Comparison of ENCODE assay signal across 19 cellular contexts in genomic region chr5:89200899-89201298, GRCh38.
DNase-seq lines count a peak whose midpoint lies in the region; ATAC-seq, FAIRE-seq and TF ChIP-seq lines count a peak whose summit lies in the region.
"Had no signal": no experiment of that assay in that cellular context is flagged by ENCODE, and none has a peak within 500 bp of the region (broad histone marks: within the 10 kb centered on the region; RNA-seq: fewer than 3 reads in every experiment).

No MANE protein-coding gene starts in this region.

- H3K4me3 ChIP-seq in A549 = no peak overlapping the region
- H3K4me3 ChIP-seq in colonic mucosa = no peak overlapping the region
- H3K4me3 ChIP-seq in transverse colon = no peak overlapping the region
- H3K4me3 ChIP-seq: GM12878, GM23248 had no signal

- TF ChIP-seq POLR2A in A549 (IDR thresholded peaks at IDR 0.05; ENCODE audit: low read length) (no peak), transverse colon (IDR thresholded peaks at IDR 0.05) (no peak)

- TF ChIP-seq RAD21 in A549 (conservative IDR thresholded peaks at IDR 0.05 in 1 of 2, IDR thresholded peaks at IDR 0.05 in 1 of 2) = no peak

- no peak for FAIRE-seq in A549 (lab: Jason Lieb, UNC)
- FAIRE-seq: GM12878, GM19239, H1 had no signal

- no peak overlapping the region for H3K27ac ChIP-seq in A549
- H3K27ac ChIP-seq in colonic mucosa = no peak overlapping the region
- H3K27ac ChIP-seq in transverse colon = no peak overlapping the region
- H3K27ac ChIP-seq: 22Rv1, GM23248 had no signal

- in situ Hi-C loops in transverse colon (cut with MboI; ENCODE audit: low pct_ligation_motif_present in 1 of 4, low pct_unique_long_range_greater_than_20kb in 1 of 4, low sequenced_read_pairs in 3 of 4) = no loop called here

- no peaks in the 10 kb centered on the region for H3K4me1 ChIP-seq in A549
- no peaks in the 10 kb centered on the region for H3K4me1 ChIP-seq in colonic mucosa
- peaks cover 0 to 3% (median 0%) of the 10 kb centered on the region in 4 donors for H3K4me1 ChIP-seq in transverse colon
- H3K4me1 ChIP-seq: Caco-2 had no signal

- 38% methylated on average over 2 of the region's 2 CpGs for WGBS in A549 (ENCODE audit: missing lambda C conversion rate)
- WGBS in transverse colon (ENCODE audit: low coverage in 1 of 2), 2 donors = 44 to 59% methylated on average over 2 of the region's 2 CpGs

- CTCF ChIA-PET in A549 (lab: Yijun Ruan, JAX) (no interaction called here), MCF 10A (lab: Yijun Ruan, JAX) (interaction anchor here (0.6 kb wide), 1 partner anchor 471 kb away, joined by 6 read pairs; no protein-coding TSS in a partner anchor)

- H3K36me3 ChIP-seq in colonic mucosa = no peaks in the 10 kb centered on the region
- no peaks in the 10 kb centered on the region for H3K36me3 ChIP-seq in transverse colon

- no peak overlapping the region for H3K27ac Mint-ChIP-seq in MCF 10A (ENCODE audit: low read depth, unreplicated experiment)
- H3K27ac Mint-ChIP-seq: CD4-positive, alpha-beta memory T cell had no signal

- H3K27me3 ChIP-seq in colonic mucosa = no peaks in the 10 kb centered on the region
- no peaks in the 10 kb centered on the region for H3K27me3 ChIP-seq in transverse colon

- no peak overlapping the region for H3K4me2 ChIP-seq in A549

- POLR2A ChIA-PET in A549 (lab: Yijun Ruan, JAX) = no interaction called here
- POLR2A ChIA-PET in MCF 10A (lab: Yijun Ruan, JAX) = no interaction called here

- H3K4me3 Mint-ChIP-seq in MCF 10A (ENCODE audit: unreplicated experiment) = no peak overlapping the region
- H3K4me3 Mint-ChIP-seq: CD4-positive, alpha-beta memory T cell had no signal

- TF ChIP-seq CTCF in A549 (IDR thresholded peaks at IDR 0.05) = no peak
- no peak for TF ChIP-seq CTCF in colonic mucosa (IDR thresholded peaks at IDR 0.05)
- no peak for TF ChIP-seq CTCF in transverse colon (IDR thresholded peaks at IDR 0.05)
- no peak for TF ChIP-seq CTCF in MCF 10A (IDR thresholded peaks at IDR 0.05; ENCODE audit: unreplicated experiment)

- no peaks in the 10 kb centered on the region for H3K27me3 Mint-ChIP-seq in MCF 10A (ENCODE audit: insufficient read depth, unreplicated experiment)
- H3K27me3 Mint-ChIP-seq: CD4-positive, alpha-beta memory T cell had no signal

- H3K4me1 Mint-ChIP-seq in MCF 10A (ENCODE audit: insufficient read depth, unreplicated experiment) = no peaks in the 10 kb centered on the region
- H3K4me1 Mint-ChIP-seq: CD4-positive, alpha-beta memory T cell had no signal

- TF ChIP-seq EP300 in A549 (IDR thresholded peaks at IDR 0.05) (no peak), transverse colon (IDR thresholded peaks at IDR 0.05; ENCODE audit: low read depth) (no peak)

- ATAC-seq in A549 (no peak), HG03571 (IDR thresholded peaks at IDR 0.05; ENCODE audit: unreplicated experiment) (no peak)
- ATAC-seq: GM12878 had no signal

- no peak overlapping the region for H3K9ac ChIP-seq in colonic mucosa (ENCODE audit: low read depth in 2 of 2, low read length in 2 of 2)
- H3K9ac ChIP-seq: GM23248 had no signal

- intact Hi-C loops in colonic mucosa (cut with DNase I) = no loop called here
- intact Hi-C loops in transverse colon (cut with DNase I; ENCODE audit: low total_unique reads) = no loop called here
- intact Hi-C loops in MCF 10A (cut with micrococcal nuclease) = no loop called here

- H3K9me3 ChIP-seq in A549 (peaks cover 3% of the 10 kb centered on the region; the same call in 2 of the 3 replicates), colonic mucosa (no peaks in the 10 kb centered on the region), transverse colon (peaks cover 13 to 20% of the 10 kb centered on the region in 2 donors)

- peaks cover 21% of the 10 kb centered on the region for H3K9me3 Mint-ChIP-seq in MCF 10A (ENCODE audit: unreplicated experiment)

- H3K36me3 Mint-ChIP-seq in MCF 10A (ENCODE audit: insufficient read depth, unreplicated experiment) = no peaks in the 10 kb centered on the region
- H3K36me3 Mint-ChIP-seq: CD4-positive, alpha-beta memory T cell had no signal

- DNase-seq in A549 (ENCODE audit: low read depth in 1 of 2, low spot score in 1 of 2) (no peak), LoVo (ENCODE audit: low spot score) (peak; percentile 50), colonic mucosa (peak; percentile 41), transverse colon (peak; percentile 22), MCF 10A (ENCODE audit: unreplicated experiment) (no peak), COLO829 (ENCODE audit: low spot score) (no peak)
- DNase-seq: C1 segment of cervical spinal cord; Caco-2; CD4-positive, alpha-beta memory T cell; DMS153; DND-41; GM23248; H7; HCEC 1CT had no signal

- no TSS peak for BruUV-seq in MCF 10A (replicated peaks; lab: Mats Ljungman, UMichigan)

TF ChIP-seq in A549, 52 proteins besides CTCF, POLR2A, EP300 and RAD21:
- TF ChIP-seq BHLHE40 (IDR thresholded peaks at IDR 0.05; ENCODE audit: low read depth, low read length) = no peak
- TF ChIP-seq HOXB5 (CRISPR knock-in tag; IDR thresholded peaks at IDR 0.05) = no peak
- no peak for TF ChIP-seq JUNB (IDR thresholded peaks at IDR 0.05)
- no peak for TF ChIP-seq ESRRA (IDR thresholded peaks at IDR 0.05; ENCODE audit: borderline replicate concordance, low read length)
- no peak for TF ChIP-seq ZNF302 (CRISPR knock-in tag; IDR thresholded peaks at IDR 0.05)
- no peak for TF ChIP-seq FOSL2 (IDR thresholded peaks at IDR 0.05)
- 0 out of 2 replicates have a peak, but pooled peaks have one; percentile 25 for TF ChIP-seq FOSL2 (CRISPR knock-in tag; IDR thresholded peaks at IDR 0.05)

Comparison
In these comparisons a context has a peak if more than half of its experiments do, and no peak if none do; other contexts are left out.
1. DNase-seq: peak in LoVo (single experiment), colonic mucosa (single experiment) and transverse colon (single experiment); none in A549 (0 of 2), MCF 10A (single experiment) and COLO829 (single experiment).